ENCODE assay signal across 13 cellular contexts in genomic region chr10:101585841-101586240, GRCh38.
"Had no signal": no experiment of that assay in that cellular context is flagged by ENCODE, and none has a peak within 500 bp of the region (broad histone marks: within the 10 kb centered on the region; RNA-seq: fewer than 3 reads in every experiment).

No MANE protein-coding gene starts in this region.

- ATAC-seq: activated CD8-positive, alpha-beta T cell treated with anti-CD3 and anti-CD28 coated beads for 36 hours; foreskin keratinocyte; T-helper 17 cell had no signal

- H3K4me3 ChIP-seq: ascending aorta, cardiac muscle cell, skin epidermis, tibial nerve had no signal

- H3K27ac Mint-ChIP-seq: activated CD8-positive, alpha-beta T cell treated with anti-CD3 and anti-CD28 coated beads for 36 hours; activated naive CD4-positive, alpha-beta T cell treated with anti-CD3 and anti-CD28 coated beads, Interleukin-2, amount 50 U/mL, for 24 hours had no signal

- H3K36me3 Mint-ChIP-seq: activated naive CD4-positive, alpha-beta T cell treated with anti-CD3 and anti-CD28 coated beads, Interleukin-2, amount 50 U/mL, for 24 hours had no signal

- DNase-seq: activated CD4-positive, CD25-positive, alpha-beta regulatory T cell; activated CD8-positive, alpha-beta memory T cell treated with anti-CD3 and anti-CD28 coated beads, Interleukin-2, amount 50 U/mL, for 4 hours; activated CD8-positive, alpha-beta T cell treated with anti-CD3 and anti-CD28 coated beads for 36 hours; foreskin keratinocyte; retina; SHP77; T-helper 17 cell had no signal

- H3K27me3 ChIP-seq: ascending aorta, cardiac muscle cell, foreskin keratinocyte, tibial nerve had no signal

- H3K9me3 Mint-ChIP-seq: activated CD8-positive, alpha-beta T cell treated with anti-CD3 and anti-CD28 coated beads for 36 hours; activated naive CD4-positive, alpha-beta T cell treated with anti-CD3 and anti-CD28 coated beads, Interleukin-2, amount 50 U/mL, for 24 hours had no signal

- H3K9me3 ChIP-seq: ascending aorta, tibial nerve had no signal

- H3K9ac ChIP-seq: parathyroid adenoma had no signal

- H2AFZ ChIP-seq: parathyroid adenoma had no signal

- H3K27ac ChIP-seq: ascending aorta, cardiac muscle cell, foreskin keratinocyte, parathyroid adenoma, skin epidermis, tibial nerve had no signal

- H3K27me3 Mint-ChIP-seq: activated CD8-positive, alpha-beta T cell treated with anti-CD3 and anti-CD28 coated beads for 36 hours; activated naive CD4-positive, alpha-beta T cell treated with anti-CD3 and anti-CD28 coated beads, Interleukin-2, amount 50 U/mL, for 24 hours; T-helper 17 cell had no signal
